Comparison of ENCODE assay signal across 11 cellular contexts in genomic region chr2:85597241-85597640, GRCh38. TPM values are rescaled to one million over a fixed set of nuclear protein-coding genes. Genes with fewer than 3 reads are reported as not detected.
DNase-seq lines count a peak whose midpoint lies in the region; ATAC-seq, FAIRE-seq and TF ChIP-seq lines count a peak whose summit lies in the region.
"Had no signal": no experiment of that assay in that cellular context is flagged by ENCODE, and none has a peak within 500 bp of the region (broad histone marks: within the 10 kb centered on the region; RNA-seq: fewer than 3 reads in every experiment).

No MANE protein-coding gene starts in this region.

- H3K27ac Mint-ChIP-seq in CD4-positive, alpha-beta memory T cell: peak overlapping the region in 4 of 7 donors; percentile 35 to 97 (median 78)

- peaks cover 11% of the 10 kb centered on the region for H3K36me3 ChIP-seq in CD4-positive, alpha-beta memory T cell (ENCODE audit: insufficient read depth, low read length)
- H3K36me3 ChIP-seq in HCT116 (ENCODE audit: control insufficient read depth in 1 of 2, insufficient read depth in 2 of 2, low read length in 2 of 2): peaks cover 4 to 5% of the 10 kb centered on the region in 2 experiments; a peak in 3 of 4 replicates
- peaks cover 28% of the 10 kb centered on the region; the same call in 2 of the 3 replicates for H3K36me3 ChIP-seq in K562 (ENCODE audit: control insufficient read depth, insufficient read depth, low read length)
- no peaks in the 10 kb centered on the region for H3K36me3 ChIP-seq in neural cell (ENCODE audit: insufficient read depth, low read length)
- peaks cover 15% of the 10 kb centered on the region for H3K36me3 ChIP-seq in brain microvascular endothelial cell (replicated peaks)
- peaks cover 9 to 46% (median 23%) of the 10 kb centered on the region in 4 donors for H3K36me3 ChIP-seq in upper lobe of left lung

- H3K4me2 ChIP-seq in HCT116 (ENCODE audit: low read length): 0 out of 2 replicates have a peak overlapping the region, but pooled peaks have one; percentile 90
- 0 out of 2 replicates have a peak overlapping the region, but pooled peaks have one; percentile 86 for H3K4me2 ChIP-seq in K562 (ENCODE audit: insufficient read depth, low read length)
- H3K4me2 ChIP-seq in neural cell (ENCODE audit: low read length): no peak overlapping the region

- intact Hi-C loops in CD4-positive, alpha-beta memory T cell (cut with micrococcal nuclease): loop anchor here (5.0 kb wide), 1 partner anchor 160 kb away; no protein-coding TSS in a partner anchor
- intact Hi-C loops in HCT116 (cut with micrococcal nuclease): no loop called here
- intact Hi-C loops in K562 (cut with micrococcal nuclease): no loop called here

- POLR2A ChIA-PET in CD4-positive, alpha-beta memory T cell (lab: Charles Lee; ENCODE audit: partially characterized antibody): interaction anchor here (0.6 to 5.7 kb wide), 9 partner anchors 8 to 178 kb away, joined by 3 to 71 read pairs (median 30); partner anchors contain the start of genes C2orf68, GGCX, MAT2A and SH2D6
- POLR2A ChIA-PET in HCT116 (lab: Charles Lee) (no interaction called here), K562 (lab: Yijun Ruan, JAX) (interaction anchor here (1.1 to 4.4 kb wide), 3 partner anchors 7 to 18 kb away, joined by 3 to 31 read pairs (median 4); partner anchors contain the start of gene TMEM150A)

- BruUV-seq in HCT116 (replicated peaks; lab: Mats Ljungman, UMichigan) (TSS peak; percentile 44), K562 (replicated peaks; lab: Mats Ljungman, UMichigan) (TSS peak; percentile 41)

- H3K9me3 ChIP-seq in CD4-positive, alpha-beta memory T cell (ENCODE audit: control insufficient read depth in 1 of 2, low read length in 2 of 2): no peaks in the 10 kb centered on the region
- H3K9me3 ChIP-seq in HCT116 (ENCODE audit: control insufficient read depth in 1 of 2, insufficient read depth in 1 of 2, low read depth in 1 of 2, low read length in 2 of 2) (no peaks in the 10 kb centered on the region), K562 (replicated peaks; ENCODE audit: control insufficient read depth, insufficient read depth, low read depth, low read length) (no peaks in the 10 kb centered on the region), neural cell (ENCODE audit: low read length) (no peaks in the 10 kb centered on the region), upper lobe of left lung (no peaks in the 10 kb centered on the region)
- H3K9me3 ChIP-seq: SJSA1 had no signal

- peaks cover 0 to 34% of the 10 kb centered on the region in 2 donors for H3K36me3 Mint-ChIP-seq in CD4-positive, alpha-beta memory T cell

- no peaks in the 10 kb centered on the region for H3F3A ChIP-seq in neural cell (ENCODE audit: insufficient read depth, low read length, poor library complexity, severe bottlenecking)

- peak overlapping the region in 6 of 8 donors; percentile 51 to 98 (median 96) for H3K4me3 Mint-ChIP-seq in CD4-positive, alpha-beta memory T cell

- no peak overlapping the region for H3K9ac ChIP-seq in HCT116 (ENCODE audit: low read length)
- peak overlapping the region in 1 of 2 experiments; percentile 85; a peak in 1 of 4 replicates for H3K9ac ChIP-seq in K562 (ENCODE audit: insufficient read depth in 1 of 2, low read depth in 2 of 2, low read length in 2 of 2)
- H3K9ac ChIP-seq in neural cell (ENCODE audit: low read length): no peak overlapping the region

- FAIRE-seq in K562 (lab: Jason Lieb, UNC): no peak
- FAIRE-seq: endometrium had no signal

- 88% methylated on average over 4 of the region's 5 CpGs for WGBS in K562 (ENCODE audit: insufficient coverage, low coverage, missing lambda C conversion rate)
- 79 to 87% methylated on average over 5 of the region's 5 CpGs for WGBS in upper lobe of left lung, 2 donors

- peaks cover 35% of the 10 kb centered on the region for H3K4me1 ChIP-seq in CD4-positive, alpha-beta memory T cell (ENCODE audit: insufficient read depth, low read length)
- H3K4me1 ChIP-seq in HCT116 (ENCODE audit: control insufficient read depth in 1 of 2, insufficient read depth in 2 of 2, low read length in 2 of 2) (peaks cover 14 to 30% of the 10 kb centered on the region in 2 experiments), K562 (replicated peaks in 1 of 2; ENCODE audit: control insufficient read depth in 2 of 2, insufficient read depth in 2 of 2, low read length in 2 of 2) (peaks cover 6 to 30% of the 10 kb centered on the region in 2 experiments; a peak in 4 of 5 replicates), upper lobe of left lung (peaks cover 26 to 51% (median 39%) of the 10 kb centered on the region in 4 donors)

- no peak for TF ChIP-seq EP300 in K562 (IDR thresholded peaks at IDR 0.05; ENCODE audit: low read length)
- no peak for TF ChIP-seq EP300 in neural cell (conservative IDR thresholded peaks at IDR 0.05; ENCODE audit: poor library complexity, severe bottlenecking)
- TF ChIP-seq EP300 in upper lobe of left lung (IDR thresholded peaks at IDR 0.05): no peak

- in situ Hi-C loops in K562 (cut with MboI): no loop called here
- in situ Hi-C loops in brain microvascular endothelial cell (cut with HindIII; ENCODE audit: low pct_ligation_motif_present, low sequenced_read_pairs): no loop called here

- TF ChIP-seq RAD21 in HCT116 (IDR thresholded peaks at IDR 0.05; ENCODE audit: low read depth) (no peak), K562 (CRISPR knock-in tag; conservative IDR thresholded peaks at IDR 0.05 in 1 of 2, IDR thresholded peaks at IDR 0.05 in 1 of 2) (no peak), neural cell (conservative IDR thresholded peaks at IDR 0.05) (no peak)

- RAD21 ChIA-PET in HCT116 (lab: Charles Lee; ENCODE audit: low non-redundant PET in 1 of 2, low total read pairs in 2 of 2, uncharacterized antibody in 2 of 2, unreplicated experiment in 2 of 2): no interaction called here

- H3K4me1 Mint-ChIP-seq in CD4-positive, alpha-beta memory T cell: peaks cover 27 to 58% (median 38%) of the 10 kb centered on the region in 4 donors

- no peaks in the 10 kb centered on the region for H3K27me3 ChIP-seq in CD4-positive, alpha-beta memory T cell (ENCODE audit: insufficient read depth, low read length)
- H3K27me3 ChIP-seq in HCT116 (ENCODE audit: insufficient read depth, low read length): no peaks in the 10 kb centered on the region
- H3K27me3 ChIP-seq in K562 (ENCODE audit: control insufficient read depth in 2 of 2, insufficient read depth in 2 of 2, low read length in 2 of 2): no peaks in the 10 kb centered on the region
- H3K27me3 ChIP-seq in neural cell (ENCODE audit: insufficient read depth, low read depth, low read length): no peaks in the 10 kb centered on the region
- H3K27me3 ChIP-seq in brain microvascular endothelial cell (replicated peaks): no peaks in the 10 kb centered on the region
- no peaks in the 10 kb centered on the region for H3K27me3 ChIP-seq in upper lobe of left lung
- H3K27me3 ChIP-seq: SJSA1 had no signal

- TF ChIP-seq CTCF in HCT116 (IDR thresholded peaks at IDR 0.05 in 2 of 3, conservative IDR thresholded peaks at IDR 0.05 in 1 of 3; ENCODE audit: borderline replicate concordance in 1 of 3, insufficient read depth in 1 of 3, low read depth in 2 of 3, low read length in 2 of 3) (no peak), K562 (IDR thresholded peaks at IDR 0.05 in 2 of 3, conservative IDR thresholded peaks at IDR 0.05 in 1 of 3; ENCODE audit: insufficient read depth in 2 of 3, low read depth in 1 of 3, low read length in 3 of 3) (no peak), neural cell (IDR thresholded peaks at IDR 0.05; ENCODE audit: poor library complexity, severe bottlenecking) (no peak), brain microvascular endothelial cell (IDR thresholded peaks at IDR 0.05; ENCODE audit: low read depth, low read length, missing control alignments) (no peak), upper lobe of left lung (IDR thresholded peaks at IDR 0.05) (no peak)

- ATAC-seq in HCT116: no peak
- ATAC-seq in K562: no peak
- no peak for ATAC-seq in upper lobe of left lung (ENCODE audit: low FRiP score in 2 of 2)

- CTCF ChIA-PET in CD4-positive, alpha-beta memory T cell (lab: Charles Lee; ENCODE audit: partially characterized antibody): interaction anchor here (0.9 kb wide), 1 partner anchor 14 kb away, joined by 4 read pairs; the partner anchor contains the start of gene C2orf68
- CTCF ChIA-PET in HCT116 (lab: Charles Lee) (no interaction called here), K562 (lab: Yijun Ruan, JAX; ENCODE audit: low intra/inter-chr PET ratio) (no interaction called here)

- no peak for TF ChIP-seq POLR2A in HCT116 (IDR thresholded peaks at IDR 0.05; ENCODE audit: borderline replicate concordance, extremely low read depth, insufficient read depth, insufficient read length)
- no peak for TF ChIP-seq POLR2A in K562 (conservative IDR thresholded peaks at IDR 0.05)
- no peak for TF ChIP-seq POLR2A in upper lobe of left lung (IDR thresholded peaks at IDR 0.05)

- H3K4me3 ChIP-seq in CD4-positive, alpha-beta memory T cell (ENCODE audit: low read length in 2 of 2): no peak overlapping the region
- H3K4me3 ChIP-seq in HCT116 (replicated peaks in 1 of 2; ENCODE audit: low read depth in 1 of 2, low read length in 2 of 2): no peak overlapping the region
- no peak overlapping the region for H3K4me3 ChIP-seq in K562
- peak overlapping the region; percentile 85 for H3K4me3 ChIP-seq in neural cell (ENCODE audit: low read length)
- no peak overlapping the region for H3K4me3 ChIP-seq in brain microvascular endothelial cell (ENCODE audit: low read depth, low read length)
- H3K4me3 ChIP-seq in upper lobe of left lung: no peak overlapping the region
- H3K4me3 ChIP-seq: SJSA1 had no signal

- DNase-seq in CD4-positive, alpha-beta memory T cell: no peak
- DNase-seq in HCT116 (ENCODE audit: low read depth, low spot score) (no peak), K562 (ENCODE audit: extremely low read depth in 1 of 4, low spot score in 3 of 4) (no peak), brain microvascular endothelial cell (no peak), epidermal melanocyte (ENCODE audit: insufficient read length, low spot score) (no peak), upper lobe of left lung (no peak)
- DNase-seq: activated CD4-positive, CD25-positive, alpha-beta regulatory T cell treated with anti-CD3 and anti-CD28 coated beads, Interleukin-2, amount 50 U/mL, for 72 hours; NCI-H1694 treated with DMSO at 0.1 percent for 48 hours had no signal

- no peaks in the 10 kb centered on the region for H3K9me2 ChIP-seq in HCT116 (ENCODE audit: insufficient read depth)
- no peaks in the 10 kb centered on the region for H3K9me2 ChIP-seq in neural cell (ENCODE audit: insufficient read depth, low read length)

- no peaks in the 10 kb centered on the region for H3K27me3 Mint-ChIP-seq in CD4-positive, alpha-beta memory T cell

- peaks cover 0 to 1% (median 0%) of the 10 kb centered on the region in 8 donors for H3K9me3 Mint-ChIP-seq in CD4-positive, alpha-beta memory T cell

- no peak overlapping the region for H3K27ac ChIP-seq in CD4-positive, alpha-beta memory T cell (ENCODE audit: low read depth, low read length)
- no peak overlapping the region for H3K27ac ChIP-seq in HCT116 (ENCODE audit: low read depth, low read length)
- no peak overlapping the region for H3K27ac ChIP-seq in K562 (ENCODE audit: extremely low read depth, low read depth, low read length)
- H3K27ac ChIP-seq in neural cell (ENCODE audit: low read length): no peak overlapping the region
- no peak overlapping the region for H3K27ac ChIP-seq in brain microvascular endothelial cell
- H3K27ac ChIP-seq in upper lobe of left lung: peak overlapping the region in 1 of 4 donors; percentile 96
- H3K27ac ChIP-seq: SJSA1 had no signal

- no peaks in the 10 kb centered on the region for H3K9me1 ChIP-seq in K562 (ENCODE audit: control insufficient read depth, insufficient read depth, low read length)

- no peak overlapping the region for H2AFZ ChIP-seq in HCT116 (ENCODE audit: low read depth, low read length, poor library complexity, severe bottlenecking)
- no peak overlapping the region for H2AFZ ChIP-seq in K562 (ENCODE audit: low read depth, low read length)
- no peak overlapping the region for H2AFZ ChIP-seq in neural cell (ENCODE audit: low read depth, low read length)

- H4K20me1 ChIP-seq in HCT116 (ENCODE audit: insufficient read depth) (no peaks in the 10 kb centered on the region), K562 (replicated peaks; ENCODE audit: control insufficient read depth, insufficient read depth, low read length) (no peaks in the 10 kb centered on the region), neural cell (ENCODE audit: insufficient read depth) (no peaks in the 10 kb centered on the region)

- peaks cover 18% of the 10 kb centered on the region for H3K79me2 ChIP-seq in HCT116 (ENCODE audit: insufficient read depth, low read length)
- H3K79me2 ChIP-seq in K562 (ENCODE audit: control insufficient read depth, insufficient read depth, low read length): peaks cover 35% of the 10 kb centered on the region
- peaks cover 11% of the 10 kb centered on the region for H3K79me2 ChIP-seq in neural cell (replicated peaks; ENCODE audit: insufficient read depth, low read length)

RNA-seq across cellular contexts. Expression of gene RNF181, which starts 1.7 kb away (rescaled TPM):
- 10 to 100 TPM; 73.6 to 77.1 TPM for total RNA-seq in CD4-positive, alpha-beta memory T cell
- 100 to 1,000 TPM; 176 to 215 TPM for polyA plus RNA-seq in CD4-positive, alpha-beta memory T cell
- total RNA-seq in HCT116 (2021; ENCODE audit: unreplicated experiment) (77.5 TPM), K562 (2014; rRNA removed) (189 and 243 TPM in 2 replicates), K562 (2014; rRNA removed; fragmentation: Illumina TruSeq; extraction: Trizol) (181 and 208 TPM in 2 replicates), K562 (2015; rRNA removed; fragmentation: Illumina TruSeq; extraction: Trizol) (150 and 156 TPM in 2 replicates), K562 (2021) (139 and 158 TPM in 2 replicates), upper lobe of left lung (100 to 1,000 TPM in 4 of 6 donors, 10 to 100 TPM in 2; 81.7 to 164 (median 108) TPM)
- 270 and 278 TPM in 2 replicates for polyA plus RNA-seq in HCT116 (2012)
- 76.8 and 189 TPM in 2 replicates for total RNA-seq in K562 (2011; cell fraction: chromatin; rRNA removed; ENCODE audit: low replicate concordance)
- total RNA-seq in K562 (2011; cell fraction: nucleolus; rRNA removed): 209 and 223 TPM in 2 replicates
- total RNA-seq in K562 (2011; cell fraction: nucleoplasm; rRNA removed): 148 and 152 TPM in 2 replicates
- polyA plus RNA-seq in K562 (2011; rRNA removed) (324 and 492 TPM in 2 replicates), K562 (2014; fragmentation: Illumina TruSeq; extraction: Trizol) (253 and 256 TPM in 2 replicates), K562 (2014; fragmentation: Nextera tagmentation; extraction: Ambion mirVana) (100 to 1,000 TPM; 425 to 485 TPM), K562 (2014; rRNA removed) (289 and 334 TPM in 2 replicates), neural cell (296 and 330 TPM in 2 replicates)
- polyA plus RNA-seq in K562 (2011; cell fraction: cytosol; rRNA removed): 513 and 736 TPM in 2 replicates
- 354 and 425 TPM in 2 replicates for polyA plus RNA-seq in K562 (2011; cell fraction: nucleus; rRNA removed)
- polyA plus RNA-seq in K562 (2012): 249 and 379 TPM in 2 replicates
- 88.4 and 169 TPM in 2 replicates for polyA minus RNA-seq in K562 (2011; rRNA and poly(A)+ RNA removed)
- 40.6 and 67.6 TPM in 2 replicates for polyA minus RNA-seq in K562 (2011; cell fraction: cytosol; rRNA and poly(A)+ RNA removed)
- 58.2 and 63.7 TPM in 2 replicates for polyA minus RNA-seq in K562 (2011; cell fraction: nucleus; rRNA and poly(A)+ RNA removed)
- 58.9 and 65.4 TPM in 2 replicates for polyA minus RNA-seq in neural cell

RNA-seq across cellular contexts. Expression of gene TMEM150A, which starts 5.3 kb away (rescaled TPM):
- 10 to 100 TPM; 13.3 to 14.3 TPM for total RNA-seq in CD4-positive, alpha-beta memory T cell
- polyA plus RNA-seq in CD4-positive, alpha-beta memory T cell: 10 to 100 TPM; 15.3 to 17.9 TPM
- total RNA-seq in HCT116 (2021; ENCODE audit: unreplicated experiment): 9.9 TPM
- polyA plus RNA-seq in HCT116 (2012): 6.5 and 8.0 TPM in 2 replicates
- total RNA-seq in K562 (2011; cell fraction: chromatin; rRNA removed; ENCODE audit: low replicate concordance): 12.3 and 50.7 TPM in 2 replicates
- 25.1 and 34.9 TPM in 2 replicates for total RNA-seq in K562 (2011; cell fraction: nucleolus; rRNA removed)
- 20.9 and 29.0 TPM in 2 replicates for total RNA-seq in K562 (2011; cell fraction: nucleoplasm; rRNA removed)
- total RNA-seq in K562 (2014; rRNA removed): 8.4 and 12.9 TPM in 2 replicates
- total RNA-seq in K562 (2014; rRNA removed; fragmentation: Illumina TruSeq; extraction: Trizol): 3.6 and 6.0 TPM in 2 replicates
- total RNA-seq in K562 (2015; rRNA removed; fragmentation: Illumina TruSeq; extraction: Trizol): 7.4 and 8.4 TPM in 2 replicates
- total RNA-seq in K562 (2021): 13.3 and 15.5 TPM in 2 replicates
- 8.9 and 9.6 TPM in 2 replicates for polyA plus RNA-seq in K562 (2011; rRNA removed)
- polyA plus RNA-seq in K562 (2011; cell fraction: cytosol; rRNA removed): 7.1 and 29.5 TPM in 2 replicates
- 31.7 and 96.1 TPM in 2 replicates for polyA plus RNA-seq in K562 (2011; cell fraction: nucleus; rRNA removed)
- 11.9 and 15.8 TPM in 2 replicates for polyA plus RNA-seq in K562 (2012)
- polyA plus RNA-seq in K562 (2014; fragmentation: Illumina TruSeq; extraction: Trizol): 17.1 and 20.8 TPM in 2 replicates
- polyA plus RNA-seq in K562 (2014; fragmentation: Nextera tagmentation; extraction: Ambion mirVana): 1 to 10 TPM; 3.9 to 5.3 TPM
- 12.9 and 16.2 TPM in 2 replicates for polyA plus RNA-seq in K562 (2014; rRNA removed)
- 3.5 and 7.0 TPM in 2 replicates for polyA minus RNA-seq in K562 (2011; rRNA and poly(A)+ RNA removed)
- polyA minus RNA-seq in K562 (2011; cell fraction: cytosol; rRNA and poly(A)+ RNA removed): 3.9 and 9.4 TPM in 2 replicates
- polyA minus RNA-seq in K562 (2011; cell fraction: nucleus; rRNA and poly(A)+ RNA removed): 7.6 and 11.0 TPM in 2 replicates
- 8.4 and 9.4 TPM in 2 replicates for polyA plus RNA-seq in neural cell
- polyA minus RNA-seq in neural cell: 3.9 and 4.1 TPM in 2 replicates
- 10 to 100 TPM; 18.9 to 45.8 (median 32.0) TPM for total RNA-seq in upper lobe of left lung

RNA-seq across cellular contexts. Expression of gene VAMP5, which starts 13.0 kb away (rescaled TPM):
- 10 to 100 TPM; 25.5 to 25.6 TPM for total RNA-seq in CD4-positive, alpha-beta memory T cell
- polyA plus RNA-seq in CD4-positive, alpha-beta memory T cell: 100 to 1,000 TPM; 109 to 136 TPM
- 1.9 TPM for total RNA-seq in HCT116 (2021; ENCODE audit: unreplicated experiment)
- polyA plus RNA-seq in HCT116 (2012): 2.5 and 5.1 TPM in 2 replicates
- 0.74 and 3.7 TPM in 2 replicates for total RNA-seq in K562 (2011; cell fraction: chromatin; rRNA removed; ENCODE audit: low replicate concordance)
- total RNA-seq in K562 (2011; cell fraction: nucleolus; rRNA removed): 2.6 and 4.3 TPM in 2 replicates
- total RNA-seq in K562 (2011; cell fraction: nucleoplasm; rRNA removed): 1.8 and 2.7 TPM in 2 replicates
- total RNA-seq in K562 (2014; rRNA removed): 0.41 and 0.59 TPM in 2 replicates
- not detected in 2 replicates for total RNA-seq in K562 (2014; rRNA removed; fragmentation: Illumina TruSeq; extraction: Trizol)
- total RNA-seq in K562 (2015; rRNA removed; fragmentation: Illumina TruSeq; extraction: Trizol): not detected in 2 replicates
- 0.85 and 1.1 TPM in 2 replicates for total RNA-seq in K562 (2021)
- polyA plus RNA-seq in K562 (2011; rRNA removed): 1.5 and 1.9 TPM in 2 replicates
- 2.1 and 2.8 TPM in 2 replicates for polyA plus RNA-seq in K562 (2011; cell fraction: cytosol; rRNA removed)
- polyA plus RNA-seq in K562 (2011; cell fraction: nucleus; rRNA removed): 4.2 and 6.3 TPM in 2 replicates
- polyA plus RNA-seq in K562 (2012): 0.68 and 4.7 TPM in 2 replicates
- 0.39 and 0.54 TPM in 2 replicates for polyA plus RNA-seq in K562 (2014; fragmentation: Illumina TruSeq; extraction: Trizol)
- polyA plus RNA-seq in K562 (2014; fragmentation: Nextera tagmentation; extraction: Ambion mirVana): 1 to 10 TPM; 1.5 to 1.9 TPM
- 0.34 and 1.5 TPM in 2 replicates for polyA plus RNA-seq in K562 (2014; rRNA removed)
- polyA minus RNA-seq in K562 (2011; rRNA and poly(A)+ RNA removed): 1.3 and 2.5 TPM in 2 replicates
- not detected in 2 replicates for polyA minus RNA-seq in K562 (2011; cell fraction: cytosol; rRNA and poly(A)+ RNA removed)
- polyA minus RNA-seq in K562 (2011; cell fraction: nucleus; rRNA and poly(A)+ RNA removed): 0.54 and 0.78 TPM in 2 replicates
- polyA plus RNA-seq in neural cell: not detected in 2 replicates
- polyA minus RNA-seq in neural cell: not detected in 2 replicates
- 100 to 1,000 TPM in 1 of 6 donors, 10 to 100 TPM in 5; 20.5 to 105 (median 44.0) TPM for total RNA-seq in upper lobe of left lung

RNA-seq across cellular contexts. Expression of gene C2orf68, which starts 14.6 kb away (rescaled TPM):
- total RNA-seq in CD4-positive, alpha-beta memory T cell: 10 to 100 TPM; 87.3 to 89.9 TPM
- polyA plus RNA-seq in CD4-positive, alpha-beta memory T cell: 10 to 100 TPM; 16.9 to 19.4 TPM
- total RNA-seq in HCT116 (2021; ENCODE audit: unreplicated experiment): 21.8 TPM
- 15.0 and 17.2 TPM in 2 replicates for polyA plus RNA-seq in HCT116 (2012)
- total RNA-seq in K562 (2011; cell fraction: chromatin; rRNA removed; ENCODE audit: low replicate concordance): 48.1 and 80.4 TPM in 2 replicates
- 45.8 and 61.2 TPM in 2 replicates for total RNA-seq in K562 (2011; cell fraction: nucleolus; rRNA removed)
- total RNA-seq in K562 (2011; cell fraction: nucleoplasm; rRNA removed): 58.4 and 76.0 TPM in 2 replicates
- total RNA-seq in K562 (2014; rRNA removed): 22.1 and 33.2 TPM in 2 replicates
- 29.4 and 31.7 TPM in 2 replicates for total RNA-seq in K562 (2014; rRNA removed; fragmentation: Illumina TruSeq; extraction: Trizol)
- 26.8 and 30.1 TPM in 2 replicates for total RNA-seq in K562 (2015; rRNA removed; fragmentation: Illumina TruSeq; extraction: Trizol)
- total RNA-seq in K562 (2021): 36.6 and 41.6 TPM in 2 replicates
- polyA plus RNA-seq in K562 (2011; rRNA removed): 32.6 and 50.0 TPM in 2 replicates
- polyA plus RNA-seq in K562 (2011; cell fraction: cytosol; rRNA removed): 29.4 and 39.0 TPM in 2 replicates
- polyA plus RNA-seq in K562 (2011; cell fraction: nucleus; rRNA removed): 36.4 and 51.5 TPM in 2 replicates
- 25.7 and 42.8 TPM in 2 replicates for polyA plus RNA-seq in K562 (2012)
- polyA plus RNA-seq in K562 (2014; fragmentation: Illumina TruSeq; extraction: Trizol): 31.7 and 31.8 TPM in 2 replicates
- 10 to 100 TPM; 33.1 to 33.4 TPM for polyA plus RNA-seq in K562 (2014; fragmentation: Nextera tagmentation; extraction: Ambion mirVana)
- polyA plus RNA-seq in K562 (2014; rRNA removed): 27.5 and 31.5 TPM in 2 replicates
- 24.7 and 40.2 TPM in 2 replicates for polyA minus RNA-seq in K562 (2011; rRNA and poly(A)+ RNA removed)
- polyA minus RNA-seq in K562 (2011; cell fraction: cytosol; rRNA and poly(A)+ RNA removed): 13.6 and 33.5 TPM in 2 replicates
- 15.9 and 17.7 TPM in 2 replicates for polyA minus RNA-seq in K562 (2011; cell fraction: nucleus; rRNA and poly(A)+ RNA removed)
- 28.0 and 42.6 TPM in 2 replicates for polyA plus RNA-seq in neural cell
- polyA minus RNA-seq in neural cell: 44.3 and 50.5 TPM in 2 replicates
- total RNA-seq in upper lobe of left lung: 10 to 100 TPM; 24.6 to 46.1 (median 34.0) TPM

RNA-seq across cellular contexts. Expression of gene USP39, which starts 18.7 kb away (rescaled TPM):
- total RNA-seq in CD4-positive, alpha-beta memory T cell: 10 to 100 TPM; 57.2 to 61.7 TPM
- 10 to 100 TPM; 72.5 to 90.2 TPM for polyA plus RNA-seq in CD4-positive, alpha-beta memory T cell
- total RNA-seq in HCT116 (2021; ENCODE audit: unreplicated experiment) (92.1 TPM), K562 (2014; rRNA removed) (145 and 183 TPM in 2 replicates), K562 (2014; rRNA removed; fragmentation: Illumina TruSeq; extraction: Trizol) (119 and 123 TPM in 2 replicates), K562 (2015; rRNA removed; fragmentation: Illumina TruSeq; extraction: Trizol) (128 and 131 TPM in 2 replicates), K562 (2021) (121 and 124 TPM in 2 replicates), upper lobe of left lung (100 to 1,000 TPM in 1 of 6 donors, 10 to 100 TPM in 5; 36.8 to 176 (median 67.3) TPM)
- polyA plus RNA-seq in HCT116 (2012): 67.0 and 76.7 TPM in 2 replicates
- 135 and 208 TPM in 2 replicates for total RNA-seq in K562 (2011; cell fraction: chromatin; rRNA removed; ENCODE audit: low replicate concordance)
- total RNA-seq in K562 (2011; cell fraction: nucleolus; rRNA removed): 115 and 138 TPM in 2 replicates
- 129 and 174 TPM in 2 replicates for total RNA-seq in K562 (2011; cell fraction: nucleoplasm; rRNA removed)
- polyA plus RNA-seq in K562 (2011; rRNA removed) (103 and 153 TPM in 2 replicates), K562 (2014; fragmentation: Illumina TruSeq; extraction: Trizol) (152 and 167 TPM in 2 replicates), K562 (2014; fragmentation: Nextera tagmentation; extraction: Ambion mirVana) (10 to 100 TPM; 63.3 to 68.4 TPM), K562 (2014; rRNA removed) (130 and 144 TPM in 2 replicates), neural cell (77.6 and 89.9 TPM in 2 replicates)
- polyA plus RNA-seq in K562 (2011; cell fraction: cytosol; rRNA removed): 84.8 and 132 TPM in 2 replicates
- 110 and 190 TPM in 2 replicates for polyA plus RNA-seq in K562 (2011; cell fraction: nucleus; rRNA removed)
- 88.5 and 121 TPM in 2 replicates for polyA plus RNA-seq in K562 (2012)
- polyA minus RNA-seq in K562 (2011; rRNA and poly(A)+ RNA removed): 87.9 and 140 TPM in 2 replicates
- 38.3 and 80.0 TPM in 2 replicates for polyA minus RNA-seq in K562 (2011; cell fraction: cytosol; rRNA and poly(A)+ RNA removed)
- 58.9 and 61.4 TPM in 2 replicates for polyA minus RNA-seq in K562 (2011; cell fraction: nucleus; rRNA and poly(A)+ RNA removed)
- 53.1 and 60.9 TPM in 2 replicates for polyA minus RNA-seq in neural cell
